In genomic region chr1:20519609-20520262, GRCh38 we compare ENCODE assay signal across 7 cellular contexts. TPM values are rescaled to one million over a fixed set of nuclear protein-coding genes. Genes with fewer than 3 reads are reported as not detected.
"Had no signal": no experiment of that assay in that cellular context is flagged by ENCODE, and none has a peak within 500 bp of the region (broad histone marks: within the 10 kb centered on the region; RNA-seq: fewer than 3 reads in every experiment).

No MANE protein-coding gene starts in this region.

RNA-seq across cellular contexts. Expression of gene FAM43B, which starts 32.6 kb away (rescaled TPM):
- total RNA-seq: activated B cell treated with CpG ODN at 0.5 μM for 24 hours; activated CD8-positive, alpha-beta T cell treated with anti-CD3 and anti-CD28 coated beads for 36 hours; activated T-helper 17 cell treated with anti-CD3 and anti-CD28 coated beads, Interleukin-2, amount 50 U/mL, for 72 hours; bronchial epithelial cell; dermis blood vessel endothelial cell; fibroblast of lung; T-helper 17 cell had no signal
- polyA plus RNA-seq: fibroblast of lung had no signal
